ENCODE assay signal across 1 cellular context in genomic region chr14:104734601-104734990, GRCh38.
TF ChIP-seq lines count a peak whose summit lies in the region.

No MANE protein-coding gene starts in this region.

TF ChIP-seq in IMR-90, 13 proteins besides CTCF, POLR2A, EP300 and RAD21:
- TF ChIP-seq RFX5 (IDR thresholded peaks at IDR 0.05; ENCODE audit: low read depth, low read length) (no peak), MXI1 (IDR thresholded peaks at IDR 0.05; ENCODE audit: borderline replicate concordance, low read depth, low read length) (no peak), MAFK (IDR thresholded peaks at IDR 0.05; ENCODE audit: low read depth, low read length) (no peak), CHD1 (IDR thresholded peaks at IDR 0.05; ENCODE audit: low read depth, low read length) (no peak), USF2 (IDR thresholded peaks at IDR 0.05; ENCODE audit: low read depth, low read length) (no peak), ELK1 (IDR thresholded peaks at IDR 0.05; ENCODE audit: borderline replicate concordance, low read depth, low read length) (no peak), CEBPB (IDR thresholded peaks at IDR 0.05; ENCODE audit: low read depth, low read length) (no peak), BHLHE40 (IDR thresholded peaks at IDR 0.05; ENCODE audit: low read depth, low read length) (no peak), FOS (IDR thresholded peaks at IDR 0.05; ENCODE audit: low read depth, low read length) (no peak), SMC3 (IDR thresholded peaks at IDR 0.05; ENCODE audit: low read depth, low read length) (no peak), RCOR1 (IDR thresholded peaks at IDR 0.05; ENCODE audit: insufficient replicate concordance, low read length) (no peak)
